Comparison of ENCODE assay signal across 2 cellular contexts in genomic region chr3:3180421-3180820, GRCh38.
TF ChIP-seq lines count a peak whose summit lies in the region.

No MANE protein-coding gene starts in this region.

TF ChIP-seq in HCT116, 20 proteins besides CTCF, POLR2A, EP300 and RAD21:
- TF ChIP-seq CEBPB (IDR thresholded peaks at IDR 0.05; ENCODE audit: low read depth): no peak
- TF ChIP-seq EGR1 (IDR thresholded peaks at IDR 0.05; ENCODE audit: low read depth): no peak
- TF ChIP-seq ATF3 (IDR thresholded peaks at IDR 0.05): no peak
- TF ChIP-seq REST (IDR thresholded peaks at IDR 0.05; ENCODE audit: low read depth): no peak
- no peak for TF ChIP-seq ZBTB33 (IDR thresholded peaks at IDR 0.05; ENCODE audit: extremely low read depth, insufficient replicate concordance, low read length)
- TF ChIP-seq TCF7L2 (IDR thresholded peaks at IDR 0.05; ENCODE audit: borderline replicate concordance, extremely low read depth, insufficient read depth, insufficient read length): no peak
- no peak for TF ChIP-seq CBX3 (IDR thresholded peaks at IDR 0.05; ENCODE audit: low read depth)
- no peak for TF ChIP-seq POLR2AphosphoS5 (IDR thresholded peaks at IDR 0.05; ENCODE audit: low read depth, low read length)
- no peak for TF ChIP-seq SIN3A (IDR thresholded peaks at IDR 0.05; ENCODE audit: low read depth)
- TF ChIP-seq EZH2phosphoT487 (IDR thresholded peaks at IDR 0.05; ENCODE audit: borderline replicate concordance): no peak
- no peak for TF ChIP-seq SP1 (IDR thresholded peaks at IDR 0.05; ENCODE audit: low read depth)

TF ChIP-seq in WTC11, 78 proteins besides CTCF, POLR2A, EP300 and RAD21 (continued from another document):
- TF ChIP-seq TEAD4 (CRISPR knock-in tag; IDR thresholded peaks at IDR 0.05) (no peak), ZNF416 (CRISPR knock-in tag; IDR thresholded peaks at IDR 0.05) (no peak), ZNF317 (CRISPR knock-in tag; IDR thresholded peaks at IDR 0.05; ENCODE audit: borderline replicate concordance, low read depth) (no peak), FOXP1 (CRISPR knock-in tag; IDR thresholded peaks at IDR 0.05; ENCODE audit: borderline replicate concordance) (no peak), ELF4 (CRISPR knock-in tag; IDR thresholded peaks at IDR 0.05; ENCODE audit: low read depth) (no peak), E2F1 (CRISPR knock-in tag; IDR thresholded peaks at IDR 0.05) (no peak), ATF6 (CRISPR knock-in tag; IDR thresholded peaks at IDR 0.05) (no peak), SOX15 (CRISPR knock-in tag; IDR thresholded peaks at IDR 0.05) (no peak), MLX (CRISPR knock-in tag; IDR thresholded peaks at IDR 0.05) (no peak), PRRX2 (CRISPR knock-in tag; IDR thresholded peaks at IDR 0.05) (no peak), USF1 (CRISPR knock-in tag; IDR thresholded peaks at IDR 0.05) (no peak), NFE2L1 (CRISPR knock-in tag; IDR thresholded peaks at IDR 0.05) (no peak), ZBTB43 (CRISPR knock-in tag; IDR thresholded peaks at IDR 0.05) (no peak)
